In the genomic region with DNA sequence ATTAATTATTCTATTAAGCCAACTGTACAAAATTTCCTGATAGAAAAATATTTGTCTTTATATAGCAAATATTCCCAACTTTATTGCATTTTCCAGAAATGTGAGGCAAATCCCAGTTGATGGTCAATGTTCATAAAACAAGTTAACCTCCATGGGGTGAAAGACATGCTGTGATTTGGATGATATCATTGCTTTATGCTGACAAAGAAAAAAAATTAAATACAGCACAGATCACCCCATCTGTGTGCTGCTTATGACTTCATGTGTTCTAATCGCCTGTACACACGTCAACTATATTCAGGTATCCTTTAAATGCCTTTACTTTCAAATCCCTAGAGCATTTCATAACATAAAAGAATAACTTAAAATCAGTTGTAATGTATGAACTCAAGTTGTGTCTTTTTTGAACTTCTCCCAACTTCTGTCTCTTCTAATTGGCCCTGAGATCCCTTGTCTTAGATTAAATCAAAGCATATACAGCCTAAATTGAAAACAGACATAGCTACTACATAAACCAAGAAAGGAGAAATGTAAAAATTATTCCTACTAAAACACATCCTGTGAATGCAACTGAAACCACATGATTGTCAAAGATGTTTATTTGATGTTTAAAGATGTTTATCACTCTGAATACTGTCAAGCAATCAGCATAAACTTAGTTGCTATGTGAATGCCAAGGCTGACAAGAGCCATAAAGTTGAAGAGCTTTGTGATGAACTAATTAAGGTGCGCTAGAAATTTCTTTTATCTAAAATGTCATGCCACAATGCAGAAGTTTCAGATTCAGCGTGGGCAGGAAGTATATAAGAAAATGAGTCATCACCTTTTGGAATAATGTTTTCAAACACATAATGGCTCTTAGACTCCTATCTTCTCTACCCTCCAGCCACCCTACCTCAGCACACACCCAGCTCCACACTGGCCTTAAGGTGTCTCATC, we compare ENCODE assay signal across 1 cellular context.
TF ChIP-seq lines count a peak whose summit lies in the region.

No MANE protein-coding gene starts in this region.

TF ChIP-seq in endothelial cell of umbilical vein, 7 proteins besides CTCF, POLR2A, EP300 and RAD21:
- peak; percentile 72 for TF ChIP-seq JUN (IDR thresholded peaks at IDR 0.05; ENCODE audit: borderline replicate concordance, insufficient read depth, insufficient read length, low read depth)
- no peak for TF ChIP-seq POLR2AphosphoS5 (IDR thresholded peaks at IDR 0.05; ENCODE audit: insufficient read depth, low read depth, low read length)
- no peak for TF ChIP-seq MYC (IDR thresholded peaks at IDR 0.05; ENCODE audit: low read depth, low read length)
- no peak for TF ChIP-seq GATA2 (IDR thresholded peaks at IDR 0.05; ENCODE audit: insufficient read depth, insufficient read length, low read depth, low read length)
- TF ChIP-seq, protein P1, sequence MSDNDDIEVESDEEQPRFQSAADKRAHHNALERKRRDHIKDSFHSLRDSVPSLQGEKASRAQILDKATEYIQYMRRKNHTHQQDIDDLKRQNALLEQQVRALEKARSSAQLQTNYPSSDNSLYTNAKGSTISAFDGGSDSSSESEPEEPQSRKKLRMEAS (IDR thresholded peaks at IDR 0.05; ENCODE audit: insufficient read depth, insufficient read length), result no peak
- TF ChIP-seq EZH2 (IDR thresholded peaks at IDR 0.05; ENCODE audit: borderline replicate concordance, low read depth, low read length, severe bottlenecking), result no peak
- TF ChIP-seq FOS (IDR thresholded peaks at IDR 0.05; ENCODE audit: borderline replicate concordance, insufficient read depth, low read length), result peak; percentile 76
